9 cellular contexts compared by ENCODE assay signal in genomic region chr3:26622634-26623408, GRCh38. TPM values are rescaled to one million over a fixed set of nuclear protein-coding genes. Genes with fewer than 3 reads are reported as not detected.
DNase-seq lines count a peak whose midpoint lies in the region; ATAC-seq and TF ChIP-seq lines count a peak whose summit lies in the region.
"Had no signal": no experiment of that assay in that cellular context is flagged by ENCODE, and none has a peak within 500 bp of the region (broad histone marks: within the 10 kb centered on the region; RNA-seq: fewer than 3 reads in every experiment).

Gene LRRC3B (plus strand): TSS chr3:26622772. CDS start chr3:26709673, 86,901 bp downstream.

- in situ Hi-C loops in GM13976 (cut with MboI; ENCODE audit: low sequenced_read_pairs, unreplicated experiment) = no loop called here

- intact Hi-C loops in sciatic nerve (cut with DNase I) = no loop called here

- H3K27ac ChIP-seq in angular gyrus (ENCODE audit: low read depth, low read length) = peak within 1 kb of the TSS; percentile 9

- DNase-seq in GM13976 (ENCODE audit: low spot score) (peak; percentile 24), iPS-NIHi11 (ENCODE audit: low spot score) (peak; percentile 59), sciatic nerve (ENCODE audit: low spot score) (no peak), NCI-H2171 treated with DMSO at 0.1 percent for 48 hours (lab: John Stamatoyannopoulos, UW) (no peak), MV-4-11 (lab: John Stamatoyannopoulos, UW) (no peak)
- DNase-seq: Karpas-422 had no signal

- ATAC-seq in sciatic nerve = peak; percentile 15
- no peak for ATAC-seq in HG03571 (IDR thresholded peaks at IDR 0.05; ENCODE audit: unreplicated experiment)
- no peak for ATAC-seq in GM19351 (IDR thresholded peaks at IDR 0.05; ENCODE audit: unreplicated experiment)

- no peak for TF ChIP-seq CTCF in GM13976 (IDR thresholded peaks at IDR 0.05; ENCODE audit: borderline replicate concordance, control extremely low read depth, extremely low read depth, insufficient read depth, missing control alignments)

RNA-seq across cellular contexts. Expression of gene LRRC3B, which starts in this region (rescaled TPM):
- total RNA-seq in sciatic nerve = 0.45 TPM

Comparison
In these comparisons a context has a peak if more than half of its experiments do, and no peak if none do; other contexts are left out.
1. Peak in ATAC-seq in sciatic nerve; RNA of the gene not detected or under 1 TPM.
2. DNase-seq: peak in GM13976 (single experiment) and iPS-NIHi11 (single experiment); none in sciatic nerve (single experiment), NCI-H2171 treated with DMSO at 0.1 percent for 48 hours (single experiment) and MV-4-11 (single experiment).